In genomic region chr9:120724757-120725156, GRCh38 we compare ENCODE assay signal across 29 cellular contexts.
"Had no signal": no experiment of that assay in that cellular context is flagged by ENCODE, and none has a peak within 500 bp of the region (broad histone marks: within the 10 kb centered on the region; RNA-seq: fewer than 3 reads in every experiment).

No MANE protein-coding gene starts in this region.

- H3K36me3 ChIP-seq: colonic mucosa, gastroesophageal sphincter, heart left ventricle, prostate gland, right atrium auricular region, sigmoid colon, spleen, thoracic aorta had no signal

- H3K27ac ChIP-seq: colonic mucosa, epithelial cell of prostate, foreskin keratinocyte, gastroesophageal sphincter, heart left ventricle, prostate gland, right atrium auricular region, sigmoid colon, skin epidermis, spleen, thoracic aorta had no signal

- H3K4me1 ChIP-seq: colonic mucosa, foreskin keratinocyte, gastroesophageal sphincter, prostate gland, sigmoid colon had no signal

- H3K4me3 ChIP-seq: colonic mucosa, gastroesophageal sphincter, heart left ventricle, prostate gland, right atrium auricular region, sigmoid colon, skin epidermis, spleen, thoracic aorta had no signal

- H3K9me3 ChIP-seq: colonic mucosa, gastroesophageal sphincter, heart left ventricle, prostate gland, right atrium auricular region, sigmoid colon, spleen, thoracic aorta had no signal

- ATAC-seq: esophagus mucosa; foreskin keratinocyte; gastroesophageal sphincter; heart left ventricle; left cardiac atrium; left ventricle myocardium superior; naive thymus-derived CD8-positive, alpha-beta T cell; stimulated activated naive B cell treated with anti-CD40 and anti-IgM and Interleukin-4, amounts not matched to agents 10 μg/mL and 1 μg/mL and 100 μg/mL, for 72 hours had no signal

- DNase-seq: colonic mucosa; effector CD8-positive, alpha-beta T cell; endodermal cell; foreskin keratinocyte; heart left ventricle; hippocampal formation; left cardiac atrium; left ventricle myocardium superior; mammary epithelial cell; mesendoderm; midbrain; naive thymus-derived CD8-positive, alpha-beta T cell; nephron progenitor cell; nucleus accumbens; sigmoid colon; spleen; stimulated activated CD4-positive, alpha-beta T cell treated with anti-CD3 and anti-CD28 coated beads, Interleukin-15, amount 100 ng/mL, for 24 hours; stimulated activated CD4-positive, alpha-beta T cell treated with anti-CD3 and anti-CD28 coated beads, Interleukin-2, amount 100 ng/mL, for 48 hours; stimulated activated naive B cell treated with anti-CD40 and anti-IgM and Interleukin-4, amounts not matched to agents 10 μg/mL and 1 μg/mL and 100 μg/mL, for 72 hours; trophoblast cell had no signal

- H3K27me3 ChIP-seq: colonic mucosa, foreskin keratinocyte, gastroesophageal sphincter, heart left ventricle, right atrium auricular region, sigmoid colon, spleen had no signal

- FAIRE-seq: islet of Langerhans, urothelium cell line had no signal
